Comparison of ENCODE assay signal across 11 cellular contexts in the genomic region with DNA sequence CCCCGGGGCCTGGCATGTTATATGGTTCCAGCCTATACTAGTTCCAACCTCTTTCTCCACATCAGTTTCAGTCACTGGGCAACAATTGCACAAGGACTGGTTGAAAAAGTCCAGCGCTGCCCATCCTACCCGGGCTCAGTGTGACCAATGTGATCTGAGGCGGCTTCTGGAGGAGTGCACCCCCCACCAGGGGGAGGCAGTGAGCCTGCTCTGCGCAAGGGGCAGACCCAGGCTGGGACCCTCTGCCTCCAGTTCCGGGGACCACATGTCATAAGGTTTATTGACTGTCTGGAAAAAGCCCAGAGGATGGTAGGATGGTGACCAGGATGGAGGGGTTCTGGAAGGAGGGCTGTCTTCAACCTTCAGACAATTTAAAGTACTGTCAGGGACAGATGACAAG. TPM values are rescaled to one million over a fixed set of nuclear protein-coding genes. Genes with fewer than 3 reads are reported as not detected.
DNase-seq lines count a peak whose midpoint lies in the region; ATAC-seq and TF ChIP-seq lines count a peak whose summit lies in the region.
"Had no signal": no experiment of that assay in that cellular context is flagged by ENCODE, and none has a peak within 500 bp of the region (broad histone marks: within the 10 kb centered on the region; RNA-seq: fewer than 3 reads in every experiment).

No MANE protein-coding gene starts in this region.

- H3K27me3 ChIP-seq in AG04450 (ENCODE audit: control insufficient read depth, insufficient read depth, low read length): no peaks in the 10 kb centered on the region
- H3K27me3 ChIP-seq: right lobe of liver had no signal

- ATAC-seq in HG02840 (IDR thresholded peaks at IDR 0.05; ENCODE audit: low FRiP score, unreplicated experiment) (no peak), HG03469 (IDR thresholded peaks at IDR 0.05; ENCODE audit: unreplicated experiment) (no peak)

- H3K4me3 ChIP-seq in AG04450 (ENCODE audit: low read depth, low read length) (no peak overlapping the region), GM12864 (ENCODE audit: low read depth, low read length) (no peak overlapping the region), foreskin fibroblast (ENCODE audit: low read depth in 1 of 2, low read length in 2 of 2) (no peak overlapping the region)
- H3K4me3 ChIP-seq: right lobe of liver had no signal

- CTCF ChIA-PET in AG04450 (lab: Charles Lee): no interaction called here

- H3K27ac ChIP-seq in AG04450 (ENCODE audit: low read depth, low read length) (no peak overlapping the region), VCaP (no peak overlapping the region)
- H3K27ac ChIP-seq: right lobe of liver had no signal

- no peaks in the 10 kb centered on the region for H3K9me3 ChIP-seq in AG04450 (ENCODE audit: control insufficient read depth, insufficient read depth, low read length)
- H3K9me3 ChIP-seq: right lobe of liver had no signal

- DNase-seq in AG04450 (ENCODE audit: low read depth, low spot score) (no peak), GM12864 (ENCODE audit: low read depth) (no peak), foreskin fibroblast (no peak), dedifferentiated amniotic fluid mesenchymal stem cell (ENCODE audit: extremely low spot score) (no peak), NOMO-1 treated with DMSO at 0.1 percent for 48 hours (lab: John Stamatoyannopoulos, UW; ENCODE audit: unreplicated experiment) (no peak)
- DNase-seq: central memory CD4-positive, alpha-beta T cell; left cardiac atrium had no signal

- POLR2A ChIA-PET in AG04450 (lab: Yijun Ruan, JAX): no interaction called here

- TF ChIP-seq CTCF in AG04450 (IDR thresholded peaks at IDR 0.05; ENCODE audit: low read depth, low read length): peak; percentile 40
- TF ChIP-seq CTCF in GM12864 (IDR thresholded peaks at IDR 0.05; ENCODE audit: low read depth, low read length, missing control alignments): peak; percentile 66
- TF ChIP-seq CTCF in VCaP (conservative IDR thresholded peaks at IDR 0.05): peak; percentile 45
- TF ChIP-seq CTCF in foreskin fibroblast (IDR thresholded peaks at IDR 0.05; ENCODE audit: low read depth, low read length): peak; percentile 14

RNA-seq across cellular contexts. Expression of a gene that starts 25.6 kb away (rescaled TPM):
- 0.16 and 0.29 TPM in 2 replicates for polyA plus RNA-seq in AG04450 (2011; rRNA removed)
- polyA minus RNA-seq in AG04450 (2011; rRNA and poly(A)+ RNA removed): 0.60 and 0.70 TPM in 2 replicates

Comparison
In these comparisons a context has a peak if more than half of its experiments do, and no peak if none do; other contexts are left out.
1. CTCF ChIP-seq: peak in every context shown above with its lines; median percentile 66 in GM12864; 45 in VCaP; 40 in AG04450; 14 in foreskin fibroblast.